In the genomic region with DNA sequence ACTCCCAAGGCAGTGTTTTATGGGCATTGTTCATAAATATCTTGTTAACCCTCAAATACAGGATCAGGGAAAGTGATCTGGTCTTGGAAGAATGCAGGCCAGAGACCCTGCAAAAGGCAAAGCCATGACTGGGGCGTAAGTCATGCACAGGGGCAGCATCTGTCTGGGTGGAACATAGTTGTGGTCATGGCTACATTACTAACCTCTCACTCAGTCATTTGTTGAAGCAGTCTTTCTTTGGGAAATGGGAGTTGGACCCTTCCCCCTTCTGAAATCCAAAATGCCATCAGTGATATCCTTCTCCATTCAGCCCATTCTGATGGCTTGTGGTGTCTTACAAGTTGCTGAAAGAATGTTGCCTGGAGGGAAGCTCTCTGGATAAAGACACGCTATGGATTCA, we compare ENCODE assay signal across 1 cellular context.
TF ChIP-seq lines count a peak whose summit lies in the region.

No MANE protein-coding gene starts in this region.

TF ChIP-seq in SK-N-SH treated with all-trans-retinoic acid at 6 μM for 48 hours, 23 proteins besides CTCF, POLR2A, EP300 and RAD21 (continued from another document):
- TF ChIP-seq TSHZ2 (CRISPR knock-in tag; IDR thresholded peaks at IDR 0.05), result no peak
- TF ChIP-seq ZFP30 (CRISPR knock-in tag; IDR thresholded peaks at IDR 0.05), result no peak
